1 cellular context compared by ENCODE assay signal in the genomic region with DNA sequence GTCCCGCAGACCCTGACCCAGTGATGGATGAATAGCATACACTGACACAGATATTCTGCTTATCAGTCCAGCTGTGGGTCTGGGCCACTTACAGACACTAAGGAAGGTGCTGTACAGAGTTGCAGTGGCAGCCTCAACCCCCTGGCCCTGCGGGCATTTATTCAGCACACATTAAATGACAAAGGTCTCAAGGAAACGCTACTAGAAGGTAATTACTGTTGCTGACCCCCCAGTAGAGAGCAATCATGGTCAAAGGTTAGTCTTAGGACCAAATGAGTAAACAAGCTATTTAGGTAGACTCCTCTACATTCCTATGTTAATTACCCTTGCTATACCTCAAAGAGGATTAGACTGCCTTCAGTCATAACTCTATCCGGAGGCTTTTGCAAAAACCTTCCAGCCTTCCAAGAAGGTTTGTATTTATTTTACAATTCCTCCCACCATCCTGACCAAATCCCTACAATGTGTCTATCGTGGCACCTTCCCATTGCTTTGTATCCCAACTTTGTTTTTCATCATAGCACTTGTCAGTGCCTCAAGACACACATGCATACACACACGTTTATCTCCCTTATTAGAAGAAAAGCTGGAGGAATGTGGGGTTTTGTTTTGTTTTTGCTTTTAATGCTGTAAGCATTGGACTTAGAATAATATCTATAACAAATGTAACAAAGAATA.
TF ChIP-seq lines count a peak whose summit lies in the region.

No MANE protein-coding gene starts in this region.

TF ChIP-seq in WTC11, 78 proteins besides CTCF, POLR2A, EP300 and RAD21 (continued from another document):
- TF ChIP-seq, protein P1, sequence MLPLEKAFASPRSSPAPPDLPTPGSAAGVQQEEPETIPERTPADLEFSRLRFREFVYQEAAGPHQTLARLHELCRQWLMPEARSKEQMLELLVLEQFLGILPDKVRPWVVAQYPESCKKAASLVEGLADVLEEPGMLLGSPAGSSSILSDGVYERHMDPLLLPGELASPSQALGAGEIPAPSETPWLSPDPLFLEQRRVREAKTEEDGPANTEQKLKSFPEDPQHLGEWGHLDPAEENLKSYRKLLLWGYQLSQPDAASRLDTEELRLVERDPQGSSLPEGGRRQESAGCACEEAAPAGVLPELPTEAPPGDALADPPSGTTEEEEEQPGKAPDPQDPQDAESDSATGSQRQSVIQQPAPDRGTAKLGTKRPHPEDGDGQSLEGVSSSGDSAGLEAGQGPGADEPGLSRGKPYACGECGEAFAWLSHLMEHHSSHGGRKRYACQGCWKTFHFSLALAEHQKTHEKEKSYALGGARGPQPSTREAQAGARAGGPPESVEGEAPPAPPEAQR (CRISPR knock-in tag; IDR thresholded peaks at IDR 0.05), result no peak
- TF ChIP-seq ZBTB21 (CRISPR knock-in tag; IDR thresholded peaks at IDR 0.05; ENCODE audit: borderline replicate concordance), result no peak
- TF ChIP-seq ZNF416 (CRISPR knock-in tag; IDR thresholded peaks at IDR 0.05), result no peak
- 0 out of 2 replicates have a peak, but pooled peaks have one; percentile 55 for TF ChIP-seq ETV6 (CRISPR knock-in tag; IDR thresholded peaks at IDR 0.05)
TF ChIP-seq in WTC11: peak in this region for 8.
